ENCODE assay signal across 22 cellular contexts in genomic region chr5:104172976-104173375, GRCh38.
"Had no signal": no experiment of that assay in that cellular context is flagged by ENCODE, and none has a peak within 500 bp of the region (broad histone marks: within the 10 kb centered on the region; RNA-seq: fewer than 3 reads in every experiment).

No MANE protein-coding gene starts in this region.

- H3K27ac ChIP-seq: brain microvascular endothelial cell, heart left ventricle, tibial nerve, WERI-Rb-1 had no signal

- H3K4me1 ChIP-seq: heart left ventricle, tibial nerve had no signal

- DNase-seq: activated CD4-positive, alpha-beta memory T cell treated with anti-CD3 and anti-CD28 coated beads, Interleukin-2, amount 10 ng/mL, durations not matched to agents 7 days and 5 days; activated CD4-positive, alpha-beta T cell treated with anti-CD3 and anti-CD28 coated beads, Interleukin-2, amount 10 ng/mL, durations not matched to agents 24 days and 14 days; activated CD8-positive, alpha-beta memory T cell treated with anti-CD3 and anti-CD28 coated beads, Interleukin-2, amount 50 U/mL, for 48 hours; activated gamma-delta T cell; activated naive CD4-positive, alpha-beta T cell treated with anti-CD3 and anti-CD28 coated beads, Interleukin-2, amount 10 ng/mL, durations not matched to agents 7 days and 5 days; activated naive CD8-positive, alpha-beta T cell treated with anti-CD3 and anti-CD28 coated beads, Interleukin-2, amount 10 ng/mL, durations not matched to agents 7 days and 5 days; activated T-cell treated with anti-CD3 and anti-CD28 coated beads, Interleukin-2, amount 50 U/mL, for 24 hours; brain microvascular endothelial cell; caudate nucleus; endodermal cell; foreskin fibroblast; heart left ventricle; mesendoderm; natural killer cell; posterior cingulate gyrus; right cardiac atrium; stimulated activated naive CD4-positive, alpha-beta T cell; T1000; WERI-Rb-1 had no signal

- H3K27me3 ChIP-seq: brain microvascular endothelial cell, heart left ventricle, tibial nerve had no signal

- H3K36me3 ChIP-seq: brain microvascular endothelial cell, heart left ventricle, tibial nerve, WERI-Rb-1 had no signal

- ATAC-seq: activated CD4-positive, CD25-positive, alpha-beta regulatory T cell treated with anti-CD3 and anti-CD28 coated beads, Interleukin-2, amount 50 U/mL, for 24 hours; esophagus mucosa; heart left ventricle; natural killer cell; right cardiac atrium had no signal

- H3K9me3 ChIP-seq: heart left ventricle, tibial nerve had no signal

- H3K4me3 ChIP-seq: heart left ventricle, tibial nerve had no signal
